8 cellular contexts compared by ENCODE assay signal in the genomic region with DNA sequence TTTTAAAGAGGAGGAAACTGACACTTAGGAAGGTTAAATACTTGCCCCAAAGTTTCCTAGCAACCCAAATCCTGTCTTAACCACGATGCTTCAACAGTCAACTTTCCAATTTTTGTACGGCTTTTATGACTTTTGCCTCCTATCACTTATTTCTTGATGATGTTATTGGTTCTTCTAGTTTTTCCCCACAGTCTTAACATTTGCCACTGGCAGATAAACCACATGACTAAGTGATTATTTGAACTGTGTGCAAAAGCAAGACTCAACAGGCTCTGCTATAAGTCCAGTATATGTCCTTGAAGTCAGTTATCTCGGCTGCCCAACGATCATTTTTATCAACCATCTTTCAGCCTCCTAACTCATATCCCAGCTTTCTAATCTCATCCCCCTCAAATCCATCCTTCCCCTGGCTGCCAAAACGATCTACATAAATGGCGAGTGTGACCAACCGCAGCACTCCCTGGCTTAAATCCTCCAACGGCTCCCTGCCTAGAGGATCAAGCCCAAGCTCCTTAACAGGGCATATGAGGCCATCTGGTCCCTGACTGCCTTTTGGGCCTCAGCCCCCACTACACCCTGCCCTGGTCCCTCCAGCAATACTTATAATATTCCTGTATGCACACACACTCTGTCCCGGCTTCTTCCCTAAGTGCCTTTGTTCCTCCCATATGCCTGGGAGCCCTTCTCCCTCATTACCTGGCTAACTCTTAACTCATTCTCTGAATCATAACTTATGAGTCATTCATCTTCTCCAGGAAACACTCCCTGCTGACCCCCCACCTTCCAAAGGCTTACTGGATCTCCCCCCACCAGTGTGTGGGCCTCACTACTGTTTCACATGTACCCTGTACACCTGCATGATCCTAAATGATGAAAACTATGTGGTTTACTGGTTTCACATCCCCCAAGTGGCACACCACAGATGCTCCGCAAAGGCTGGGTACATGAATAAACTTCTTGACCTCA. TPM values are rescaled to one million over a fixed set of nuclear protein-coding genes. Genes with fewer than 3 reads are reported as not detected.
A peak's percentile ranks its signal among the peaks of the same experiment; 100 is the strongest.
DNase-seq lines count a peak whose midpoint lies in the region; ATAC-seq, FAIRE-seq and TF ChIP-seq lines count a peak whose summit lies in the region.

No MANE protein-coding gene starts in this region.

- peaks cover 6% of the 10 kb centered on the region; the same call in 1 of the 2 replicates for H4K20me1 ChIP-seq in HepG2 (ENCODE audit: insufficient read depth, low read length)

- H2AFZ ChIP-seq in HepG2 (ENCODE audit: low read length) = no peak overlapping the region

- no peak overlapping the region for H3K4me3 Mint-ChIP-seq in WTC11

- TF ChIP-seq CTCF in HepG2 (CRISPR knock-in tag; IDR thresholded peaks at IDR 0.05) = no peak
- TF ChIP-seq CTCF in tibial nerve (IDR thresholded peaks at IDR 0.05) = no peak
- TF ChIP-seq CTCF in GM10266 (IDR thresholded peaks at IDR 0.05; ENCODE audit: control insufficient read depth, insufficient read depth, low read depth, missing control alignments) = no peak
- TF ChIP-seq CTCF in WTC11 (IDR thresholded peaks at IDR 0.05) = no peak

- peaks cover 80% of the 10 kb centered on the region for H3K79me2 ChIP-seq in HepG2 (ENCODE audit: insufficient read depth, low read length)

- H3K36me3 ChIP-seq in HepG2 (replicated peaks in 1 of 2; ENCODE audit: control insufficient read depth in 1 of 2, insufficient read depth in 2 of 2, low read length in 2 of 2) (no peaks in the 10 kb centered on the region; a peak in 1 of 5 replicates), tibial nerve (no peaks in the 10 kb centered on the region)

- in situ Hi-C loops in HepG2 (cut with HindIII; ENCODE audit: extremely low pct_ligation_motif_present, low pct_unique_long_range_greater_than_20kb) = no loop called here

- peaks cover 77% of the 10 kb centered on the region for H3K27me3 Mint-ChIP-seq in WTC11 (ENCODE audit: low read depth)

- ATAC-seq in GM18517 (IDR thresholded peaks at IDR 0.05; ENCODE audit: unreplicated experiment) = peak; percentile 83
- ATAC-seq in HG02571 (IDR thresholded peaks at IDR 0.05; ENCODE audit: unreplicated experiment) = peak; percentile 75
- ATAC-seq in activated naive CD4-positive, alpha-beta T cell treated with anti-CD3 and anti-CD28 coated beads, Interleukin-2, amount 50 U/mL, for 72 hours = peak; percentile 77 to 78
- no peak for ATAC-seq in HepG2
- ATAC-seq in WTC11 = no peak

- peaks cover 0 to 11% of the 10 kb centered on the region in 2 donors for H3K36me3 Mint-ChIP-seq in activated naive CD4-positive, alpha-beta T cell treated with anti-CD3 and anti-CD28 coated beads, Interleukin-2, amount 50 U/mL, for 72 hours
- no peaks in the 10 kb centered on the region for H3K36me3 Mint-ChIP-seq in WTC11

- CTCF ChIA-PET in HepG2 (lab: Yijun Ruan, JAX; ENCODE audit: low intra/inter-chr PET ratio, low total read pairs) (no interaction called here), WTC11 (lab: Charles Lee) (interaction anchor here (1.2 to 1.5 kb wide), 2 partner anchors 20 to 34 kb away, joined by 3 to 4 read pairs; no protein-coding TSS in a partner anchor)

- TF ChIP-seq RAD21 in HepG2 (CRISPR knock-in tag; IDR thresholded peaks at IDR 0.05) = no peak

- WGBS in HepG2 (ENCODE audit: low lambda C conversion rate) = 63% methylated on average over 10 of the region's 10 CpGs
- WGBS in tibial nerve, 2 donors = 58 to 62% methylated on average over 10 of the region's 10 CpGs

- H3K4me3 ChIP-seq in HepG2 (replicated peaks in 1 of 3; ENCODE audit: insufficient read depth in 1 of 3, low read depth in 2 of 3, low read length in 3 of 3) (no peak overlapping the region), tibial nerve (no peak overlapping the region)

- H3K4me1 ChIP-seq in HepG2 (ENCODE audit: insufficient read depth, low read length) (peaks cover 75% of the 10 kb centered on the region), tibial nerve (peaks cover 0 to 96% (median 71%) of the 10 kb centered on the region in 4 donors)

- BruUV-seq in HepG2 (replicated peaks; lab: Mats Ljungman, UMichigan) = no TSS peak

- peaks cover 0 to 4% of the 10 kb centered on the region in 2 donors for H3K9me3 Mint-ChIP-seq in activated naive CD4-positive, alpha-beta T cell treated with anti-CD3 and anti-CD28 coated beads, Interleukin-2, amount 50 U/mL, for 72 hours
- H3K9me3 Mint-ChIP-seq in WTC11 = no peaks in the 10 kb centered on the region

- TF ChIP-seq POLR2A in HepG2 (IDR thresholded peaks at IDR 0.05; ENCODE audit: insufficient read depth in 1 of 2, low read depth in 2 of 2, low read length in 2 of 2) = 0 out of 4 replicates have a peak, but pooled peaks of 1 of the 2 experiments have one; percentile 16
- TF ChIP-seq POLR2A in tibial nerve (IDR thresholded peaks at IDR 0.05) = no peak

- peak overlapping the region; percentile 77 to 90 for H3K27ac Mint-ChIP-seq in activated naive CD4-positive, alpha-beta T cell treated with anti-CD3 and anti-CD28 coated beads, Interleukin-2, amount 50 U/mL, for 72 hours
- H3K27ac Mint-ChIP-seq in WTC11 = no peak overlapping the region

- H3K4me1 Mint-ChIP-seq in WTC11 = peaks cover 50% of the 10 kb centered on the region

- H3K27me3 ChIP-seq in HepG2 (ENCODE audit: control insufficient read depth in 1 of 2, insufficient read depth in 2 of 2, low read length in 2 of 2) (no peaks in the 10 kb centered on the region; a peak in 2 of 5 replicates), tibial nerve (no peaks in the 10 kb centered on the region)

- no peak overlapping the region for H3K9ac ChIP-seq in HepG2 (ENCODE audit: insufficient read depth, low read depth, low read length)

- FAIRE-seq in HepG2 (lab: Jason Lieb, UNC) = no peak

- POLR2A ChIA-PET in HepG2 (lab: Yijun Ruan, JAX) (interaction anchor here (1.0 to 1.1 kb wide), 2 partner anchors 13 to 51 kb away, joined by 3 read pairs; no protein-coding TSS in a partner anchor), WTC11 (lab: Charles Lee) (no interaction called here)

- H3K9me3 ChIP-seq in HepG2 (ENCODE audit: low read length) (no peaks in the 10 kb centered on the region), tibial nerve (no peaks in the 10 kb centered on the region)

- peak overlapping the region; percentile 62 for H3K4me2 ChIP-seq in HepG2 (ENCODE audit: low read depth, low read length)

- intact Hi-C loops in HepG2 (cut with micrococcal nuclease; ENCODE audit: unreplicated experiment) = no loop called here

- peak; percentile 83 for DNase-seq in NAMALWA (ENCODE audit: low spot score)
- DNase-seq in activated naive CD4-positive, alpha-beta T cell treated with anti-CD3 and anti-CD28 coated beads, Interleukin-2, amount 50 U/mL, for 72 hours (ENCODE audit: low spot score in 2 of 2) = peak; percentile 66 to 76
- DNase-seq in HepG2 (ENCODE audit: low spot score) = no peak
- DNase-seq in tibial nerve (ENCODE audit: low spot score in 2 of 2) = no peak
- no peak for DNase-seq in GM10266 (ENCODE audit: extremely low spot score)
- no peak for DNase-seq in WTC11 (ENCODE audit: low spot score)

- no peak for TF ChIP-seq EP300 in HepG2 (IDR thresholded peaks at IDR 0.05; ENCODE audit: low read depth in 2 of 2, low read length in 2 of 2)
- TF ChIP-seq EP300 in HepG2 (CRISPR knock-in tag; IDR thresholded peaks at IDR 0.05; ENCODE audit: borderline replicate concordance) = no peak
- TF ChIP-seq EP300 in tibial nerve (IDR thresholded peaks at IDR 0.05) = no peak

- no peak overlapping the region for H3K27ac ChIP-seq in HepG2 (ENCODE audit: extremely low read length, insufficient read depth, low read length)
- H3K27ac ChIP-seq in tibial nerve = peak overlapping the region in 3 of 4 donors; percentile 72 to 98 (median 95)

RNA-seq across cellular contexts. Expression of a gene that starts 8.8 kb away (rescaled TPM):
- total RNA-seq in activated naive CD4-positive, alpha-beta T cell treated with anti-CD3 and anti-CD28 coated beads, Interleukin-2, amount 50 U/mL, for 72 hours = 10 to 100 TPM; 10.1 to 11.1 TPM
- total RNA-seq in HepG2 (2016; rRNA removed; fragmentation: Illumina TruSeq; extraction: Trizol) (5.3 TPM in 2 replicates), tibial nerve (10 to 100 TPM; 24.5 to 28.4 (median 25.8) TPM), WTC11 (2021) (10.4 to 18.1 TPM (median 11.4 TPM) in 3 replicates)
- 1.5 and 1.6 TPM in 2 replicates for total RNA-seq in HepG2 (2016; cell fraction: cytosol; rRNA removed; fragmentation: Illumina TruSeq; extraction: Trizol; ENCODE audit: low read depth)
- 4.0 and 5.3 TPM in 2 replicates for total RNA-seq in HepG2 (2016; cell fraction: insoluble cytoplasmic fraction; rRNA removed; fragmentation: Illumina TruSeq; extraction: Trizol)
- total RNA-seq in HepG2 (2016; cell fraction: membrane; rRNA removed; fragmentation: Illumina TruSeq; extraction: Trizol) = 5.1 and 5.2 TPM in 2 replicates
- total RNA-seq in HepG2 (2016; cell fraction: nucleus; rRNA removed; fragmentation: Illumina TruSeq; extraction: Trizol) = 3.6 and 4.5 TPM in 2 replicates
- 4.6 and 4.8 TPM in 2 replicates for polyA plus RNA-seq in HepG2 (2011; rRNA removed)
- 7.4 and 7.7 TPM in 2 replicates for polyA plus RNA-seq in HepG2 (2011; cell fraction: cytosol; rRNA removed)
- 7.8 and 10.1 TPM in 2 replicates for polyA plus RNA-seq in HepG2 (2011; cell fraction: nucleus; rRNA removed)
- 4.7 and 5.8 TPM in 2 replicates for polyA plus RNA-seq in HepG2 (2012)
- 1.9 and 2.0 TPM in 2 replicates for polyA plus RNA-seq in HepG2 (2016; cell fraction: cytosol; fragmentation: Illumina TruSeq; extraction: Trizol; ENCODE audit: low read depth)
- polyA plus RNA-seq in HepG2 (2016; cell fraction: insoluble cytoplasmic fraction; fragmentation: Illumina TruSeq; extraction: Trizol; ENCODE audit: low read depth) = 6.9 and 8.5 TPM in 2 replicates
- polyA plus RNA-seq in HepG2 (2016; cell fraction: membrane; fragmentation: Illumina TruSeq; extraction: Trizol; ENCODE audit: low read depth) = 4.4 and 4.6 TPM in 2 replicates
- 8.1 and 10.3 TPM in 2 replicates for polyA plus RNA-seq in HepG2 (2016; cell fraction: nucleus; fragmentation: Illumina TruSeq; extraction: Trizol; ENCODE audit: insufficient read depth, low read depth)
- 7.0 and 9.7 TPM in 2 replicates for polyA minus RNA-seq in HepG2 (2011; rRNA and poly(A)+ RNA removed; ENCODE audit: low replicate concordance)
- polyA minus RNA-seq in HepG2 (2011; cell fraction: cytosol; rRNA and poly(A)+ RNA removed) = 6.2 and 6.3 TPM in 2 replicates
- polyA minus RNA-seq in HepG2 (2011; cell fraction: nucleus; rRNA and poly(A)+ RNA removed) = 8.0 and 8.7 TPM in 2 replicates

RNA-seq across cellular contexts. Expression of a gene that starts 51.9 kb away (rescaled TPM):
- 10 to 100 TPM; 16.7 to 48.9 TPM for total RNA-seq in activated naive CD4-positive, alpha-beta T cell treated with anti-CD3 and anti-CD28 coated beads, Interleukin-2, amount 50 U/mL, for 72 hours
- total RNA-seq in HepG2 (2016; rRNA removed; fragmentation: Illumina TruSeq; extraction: Trizol) (8.2 and 18.4 TPM in 2 replicates), tibial nerve (10 to 100 TPM; 10.3 to 22.5 (median 16.9) TPM), WTC11 (2021) (22.8 to 45.2 TPM (median 26.8 TPM) in 3 replicates)
- 2.2 and 2.5 TPM in 2 replicates for total RNA-seq in HepG2 (2016; cell fraction: cytosol; rRNA removed; fragmentation: Illumina TruSeq; extraction: Trizol; ENCODE audit: low read depth)
- 6.5 and 17.6 TPM in 2 replicates for total RNA-seq in HepG2 (2016; cell fraction: insoluble cytoplasmic fraction; rRNA removed; fragmentation: Illumina TruSeq; extraction: Trizol)
- 4.3 and 5.1 TPM in 2 replicates for total RNA-seq in HepG2 (2016; cell fraction: membrane; rRNA removed; fragmentation: Illumina TruSeq; extraction: Trizol)
- total RNA-seq in HepG2 (2016; cell fraction: nucleus; rRNA removed; fragmentation: Illumina TruSeq; extraction: Trizol) = 19.5 and 20.1 TPM in 2 replicates
- 25.5 and 36.0 TPM in 2 replicates for polyA plus RNA-seq in HepG2 (2011; rRNA removed)
- 5.2 and 9.3 TPM in 2 replicates for polyA plus RNA-seq in HepG2 (2011; cell fraction: cytosol; rRNA removed)
- 174 and 222 TPM in 2 replicates for polyA plus RNA-seq in HepG2 (2011; cell fraction: nucleus; rRNA removed)
- 10.1 and 13.1 TPM in 2 replicates for polyA plus RNA-seq in HepG2 (2012)
- 0.78 and 1.1 TPM in 2 replicates for polyA plus RNA-seq in HepG2 (2016; cell fraction: cytosol; fragmentation: Illumina TruSeq; extraction: Trizol; ENCODE audit: low read depth)
- polyA plus RNA-seq in HepG2 (2016; cell fraction: insoluble cytoplasmic fraction; fragmentation: Illumina TruSeq; extraction: Trizol; ENCODE audit: low read depth) = 6.1 and 6.5 TPM in 2 replicates
- polyA plus RNA-seq in HepG2 (2016; cell fraction: membrane; fragmentation: Illumina TruSeq; extraction: Trizol; ENCODE audit: low read depth) = 2.0 and 2.2 TPM in 2 replicates
- 42.8 and 47.4 TPM in 2 replicates for polyA plus RNA-seq in HepG2 (2016; cell fraction: nucleus; fragmentation: Illumina TruSeq; extraction: Trizol; ENCODE audit: insufficient read depth, low read depth)
- polyA minus RNA-seq in HepG2 (2011; rRNA and poly(A)+ RNA removed; ENCODE audit: low replicate concordance) = 51.3 and 57.2 TPM in 2 replicates
- polyA minus RNA-seq in HepG2 (2011; cell fraction: cytosol; rRNA and poly(A)+ RNA removed) = 5.3 and 6.5 TPM in 2 replicates
- polyA minus RNA-seq in HepG2 (2011; cell fraction: nucleus; rRNA and poly(A)+ RNA removed) = 28.3 and 30.6 TPM in 2 replicates

Comparison
In these comparisons a context has a peak if more than half of its experiments do, and no peak if none do; other contexts are left out.
1. ATAC-seq: peak in GM18517 (single experiment), HG02571 (single experiment) and activated naive CD4-positive, alpha-beta T cell treated with anti-CD3 and anti-CD28 coated beads, Interleukin-2, amount 50 U/mL, for 72 hours (2 of 2); none in HepG2 (single experiment) and WTC11 (single experiment).
2. DNase-seq: peak in NAMALWA (single experiment) and activated naive CD4-positive, alpha-beta T cell treated with anti-CD3 and anti-CD28 coated beads, Interleukin-2, amount 50 U/mL, for 72 hours (2 of 2); none in HepG2 (single experiment), tibial nerve (0 of 2), GM10266 (single experiment) and WTC11 (single experiment).